In the genomic region with DNA sequence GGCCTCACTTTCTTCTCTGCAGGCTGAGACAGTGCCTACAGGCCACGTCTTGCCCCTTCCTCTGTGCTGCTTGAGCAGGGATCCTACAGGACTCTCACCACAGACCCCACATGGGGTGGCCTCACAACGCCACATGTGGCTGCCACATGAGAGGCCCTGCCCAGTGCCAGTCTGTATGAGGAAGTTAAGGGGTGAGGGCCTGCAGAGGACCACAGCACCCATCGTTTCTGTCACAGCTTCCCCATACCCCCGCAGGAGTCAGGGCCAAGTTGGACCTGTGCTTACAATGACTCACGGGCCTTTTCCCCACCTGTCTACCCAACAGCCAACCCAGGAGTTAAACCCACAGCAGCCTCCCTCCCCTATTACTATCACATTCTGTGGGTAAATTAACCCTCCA, we compare ENCODE assay signal across 2 cellular contexts.
TF ChIP-seq lines count a peak whose summit lies in the region.

No MANE protein-coding gene starts in this region.

TF ChIP-seq in IMR-90, 13 proteins besides CTCF, POLR2A, EP300 and RAD21:
- no peak for TF ChIP-seq ELK1 (IDR thresholded peaks at IDR 0.05; ENCODE audit: borderline replicate concordance, low read depth, low read length)
- no peak for TF ChIP-seq RFX5 (IDR thresholded peaks at IDR 0.05; ENCODE audit: low read depth, low read length)
- no peak for TF ChIP-seq BHLHE40 (IDR thresholded peaks at IDR 0.05; ENCODE audit: low read depth, low read length)
- no peak for TF ChIP-seq SMC3 (IDR thresholded peaks at IDR 0.05; ENCODE audit: low read depth, low read length)
- TF ChIP-seq, protein P1, sequence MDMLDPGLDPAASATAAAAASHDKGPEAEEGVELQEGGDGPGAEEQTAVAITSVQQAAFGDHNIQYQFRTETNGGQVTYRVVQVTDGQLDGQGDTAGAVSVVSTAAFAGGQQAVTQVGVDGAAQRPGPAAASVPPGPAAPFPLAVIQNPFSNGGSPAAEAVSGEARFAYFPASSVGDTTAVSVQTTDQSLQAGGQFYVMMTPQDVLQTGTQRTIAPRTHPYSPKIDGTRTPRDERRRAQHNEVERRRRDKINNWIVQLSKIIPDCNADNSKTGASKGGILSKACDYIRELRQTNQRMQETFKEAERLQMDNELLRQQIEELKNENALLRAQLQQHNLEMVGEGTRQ (IDR thresholded peaks at IDR 0.05; ENCODE audit: low read depth, low read length), result no peak
- no peak for TF ChIP-seq FOS (IDR thresholded peaks at IDR 0.05; ENCODE audit: low read depth, low read length)

TF ChIP-seq in GM23338, 12 proteins besides CTCF, POLR2A, EP300 and RAD21:
- no peak for TF ChIP-seq ZNF114 (CRISPR knock-in tag; IDR thresholded peaks at IDR 0.05)
- no peak for TF ChIP-seq JUNB (IDR thresholded peaks at IDR 0.05; ENCODE audit: unreplicated experiment)
TF ChIP-seq in GM23338: peak in this region for 0.
